In the genomic region with DNA sequence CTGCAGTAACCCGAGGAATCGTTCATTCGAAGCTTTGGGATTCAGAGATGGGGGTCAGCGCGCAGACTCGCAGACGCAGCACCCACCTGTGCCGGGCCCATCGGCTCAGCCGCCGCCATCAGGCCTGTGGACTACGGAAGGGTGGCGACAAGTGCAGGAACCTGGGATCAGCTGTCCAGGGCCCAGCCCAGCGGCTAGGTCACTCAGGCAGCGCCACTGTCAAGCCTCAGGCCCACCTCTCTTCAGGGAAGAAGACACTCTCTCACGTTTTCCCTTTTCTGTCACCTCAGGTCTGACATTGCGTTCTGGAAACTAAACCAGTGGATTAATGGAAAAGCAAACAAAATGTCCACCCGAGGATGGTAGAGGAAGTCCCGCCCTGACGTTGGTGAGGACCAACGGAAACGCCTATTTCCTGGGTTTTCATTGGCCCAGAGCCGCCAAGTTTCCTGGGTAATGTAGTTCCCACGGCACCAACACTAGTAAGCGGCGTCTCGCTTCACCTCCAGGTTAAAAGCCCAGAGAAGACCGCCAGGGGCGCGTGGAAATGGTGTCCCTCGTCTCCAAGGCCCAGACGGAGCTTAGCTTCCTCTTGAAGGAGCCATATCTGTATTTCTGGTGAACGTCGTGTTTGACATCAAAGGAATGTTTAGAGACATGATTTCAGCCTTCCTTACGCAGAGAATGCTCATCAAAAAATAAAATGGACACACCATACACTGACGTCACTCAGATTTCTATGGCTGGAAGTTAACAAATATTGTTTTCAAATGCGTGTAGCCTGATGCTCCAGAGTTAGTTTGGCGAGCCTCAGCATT, we compare ENCODE assay signal across 1 cellular context.
A peak's percentile ranks its signal among the peaks of the same experiment; 100 is the strongest.
TF ChIP-seq lines count a peak whose summit lies in the region.

ZNF772 (minus strand) TSS at position 376 of the 818 bp plus-strand sequence; CDS start at position 119, 257 bp downstream.

TF ChIP-seq in GM12878, 131 proteins besides CTCF, POLR2A, EP300 and RAD21 (continued from another document):
- TF ChIP-seq PBX3 (IDR thresholded peaks at IDR 0.05; ENCODE audit: insufficient replicate concordance, low read depth, low read length) (no peak), CEBPB (IDR thresholded peaks at IDR 0.05; ENCODE audit: borderline replicate concordance in 1 of 2, low read depth in 2 of 2, low read length in 2 of 2) (no peak), MTA3 (IDR thresholded peaks at IDR 0.05; ENCODE audit: borderline replicate concordance, low read length) (no peak), HDAC2 (IDR thresholded peaks at IDR 0.05) (no peak), HCFC1 (IDR thresholded peaks at IDR 0.05; ENCODE audit: low read length) (peak; percentile 90), EED (IDR thresholded peaks at IDR 0.05; ENCODE audit: low read depth) (peak; percentile 19; the same call in 1 of the 2 replicates), CHD2 (IDR thresholded peaks at IDR 0.05; ENCODE audit: borderline replicate concordance, low read depth, low read length) (peak; percentile 89; the same call in 1 of the 2 replicates), ZBTB40 (IDR thresholded peaks at IDR 0.05; ENCODE audit: borderline replicate concordance) (peak; percentile 96), BRCA1 (IDR thresholded peaks at IDR 0.05; ENCODE audit: low read depth, low read length) (no peak), KDM1A (IDR thresholded peaks at IDR 0.05; ENCODE audit: borderline replicate concordance) (no peak), NR2F1 (conservative IDR thresholded peaks at IDR 0.05) (no peak), MLLT1 (IDR thresholded peaks at IDR 0.05) (peak; percentile 99), ZNF274 (IDR thresholded peaks at IDR 0.05; ENCODE audit: insufficient read depth, insufficient read length) (no peak), SIX5 (IDR thresholded peaks at IDR 0.05; ENCODE audit: low read depth, low read length, severe bottlenecking) (peak; percentile 85), IKZF2 (IDR thresholded peaks at IDR 0.05) (peak; percentile 19 to 60; a peak in 2 of 4 replicates), STAT1 (conservative IDR thresholded peaks at IDR 0.05) (peak; percentile 22; the same call in 1 of the 2 replicates), FOXK2 (IDR thresholded peaks at IDR 0.05) (no peak), SREBF1 (IDR thresholded peaks at IDR 0.05; ENCODE audit: low read length) (peak; percentile 60), ATF7 (IDR thresholded peaks at IDR 0.05; ENCODE audit: low read depth) (peak; percentile 54), BCLAF1 (IDR thresholded peaks at IDR 0.05) (no peak), E4F1 (IDR thresholded peaks at IDR 0.05; ENCODE audit: borderline replicate concordance, partially characterized antibody) (no peak), TBL1XR1 (IDR thresholded peaks at IDR 0.05; ENCODE audit: low read depth, low read length) (0 out of 2 replicates have a peak, but pooled peaks have one; percentile 45), TCF12 (IDR thresholded peaks at IDR 0.05; ENCODE audit: low read depth, low read length) (0 out of 2 replicates have a peak, but pooled peaks have one; percentile 11), ESRRA (IDR thresholded peaks at IDR 0.05; ENCODE audit: low read length) (no peak), SPI1 (IDR thresholded peaks at IDR 0.05; ENCODE audit: borderline replicate concordance, insufficient read depth, low read depth, low read length) (no peak), MXI1 (IDR thresholded peaks at IDR 0.05; ENCODE audit: low read depth, low read length) (0 out of 2 replicates have a peak, but pooled peaks have one; percentile 20), IKZF1 (conservative IDR thresholded peaks at IDR 0.05) (peak; percentile 88), RBBP5 (conservative IDR thresholded peaks at IDR 0.05) (no peak), RCOR1 (conservative IDR thresholded peaks at IDR 0.05; ENCODE audit: low read depth, low read length) (no peak), SP1 (IDR thresholded peaks at IDR 0.05; ENCODE audit: low read depth, low read length) (peak; percentile 67), POLR2AphosphoS5 (IDR thresholded peaks at IDR 0.05; ENCODE audit: low read length) (peak; percentile 54), GATAD2B (conservative IDR thresholded peaks at IDR 0.05; ENCODE audit: low read depth) (peak; percentile 26; the same call in 1 of the 2 replicates)
- TF ChIP-seq, protein P1, sequence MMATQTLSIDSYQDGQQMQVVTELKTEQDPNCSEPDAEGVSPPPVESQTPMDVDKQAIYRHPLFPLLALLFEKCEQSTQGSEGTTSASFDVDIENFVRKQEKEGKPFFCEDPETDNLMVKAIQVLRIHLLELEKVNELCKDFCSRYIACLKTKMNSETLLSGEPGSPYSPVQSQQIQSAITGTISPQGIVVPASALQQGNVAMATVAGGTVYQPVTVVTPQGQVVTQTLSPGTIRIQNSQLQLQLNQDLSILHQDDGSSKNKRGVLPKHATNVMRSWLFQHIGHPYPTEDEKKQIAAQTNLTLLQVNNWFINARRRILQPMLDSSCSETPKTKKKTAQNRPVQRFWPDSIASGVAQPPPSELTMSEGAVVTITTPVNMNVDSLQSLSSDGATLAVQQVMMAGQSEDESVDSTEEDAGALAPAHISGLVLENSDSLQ (IDR thresholded peaks at IDR 0.05) = 0 out of 2 replicates have a peak, but pooled peaks have one; percentile 37
- TF ChIP-seq, protein P2, sequence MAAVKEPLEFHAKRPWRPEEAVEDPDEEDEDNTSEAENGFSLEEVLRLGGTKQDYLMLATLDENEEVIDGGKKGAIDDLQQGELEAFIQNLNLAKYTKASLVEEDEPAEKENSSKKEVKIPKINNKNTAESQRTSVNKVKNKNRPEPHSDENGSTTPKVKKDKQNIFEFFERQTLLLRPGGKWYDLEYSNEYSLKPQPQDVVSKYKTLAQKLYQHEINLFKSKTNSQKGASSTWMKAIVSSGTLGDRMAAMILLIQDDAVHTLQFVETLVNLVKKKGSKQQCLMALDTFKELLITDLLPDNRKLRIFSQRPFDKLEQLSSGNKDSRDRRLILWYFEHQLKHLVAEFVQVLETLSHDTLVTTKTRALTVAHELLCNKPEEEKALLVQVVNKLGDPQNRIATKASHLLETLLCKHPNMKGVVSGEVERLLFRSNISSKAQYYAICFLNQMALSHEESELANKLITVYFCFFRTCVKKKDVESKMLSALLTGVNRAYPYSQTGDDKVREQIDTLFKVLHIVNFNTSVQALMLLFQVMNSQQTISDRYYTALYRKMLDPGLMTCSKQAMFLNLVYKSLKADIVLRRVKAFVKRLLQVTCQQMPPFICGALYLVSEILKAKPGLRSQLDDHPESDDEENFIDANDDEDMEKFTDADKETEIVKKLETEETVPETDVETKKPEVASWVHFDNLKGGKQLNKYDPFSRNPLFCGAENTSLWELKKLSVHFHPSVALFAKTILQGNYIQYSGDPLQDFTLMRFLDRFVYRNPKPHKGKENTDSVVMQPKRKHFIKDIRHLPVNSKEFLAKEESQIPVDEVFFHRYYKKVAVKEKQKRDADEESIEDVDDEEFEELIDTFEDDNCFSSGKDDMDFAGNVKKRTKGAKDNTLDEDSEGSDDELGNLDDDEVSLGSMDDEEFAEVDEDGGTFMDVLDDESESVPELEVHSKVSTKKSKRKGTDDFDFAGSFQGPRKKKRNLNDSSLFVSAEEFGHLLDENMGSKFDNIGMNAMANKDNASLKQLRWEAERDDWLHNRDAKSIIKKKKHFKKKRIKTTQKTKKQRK (IDR thresholded peaks at IDR 0.05; ENCODE audit: low read depth, low read length) = no peak
